Comparison of ENCODE assay signal across 8 cellular contexts in the genomic region with DNA sequence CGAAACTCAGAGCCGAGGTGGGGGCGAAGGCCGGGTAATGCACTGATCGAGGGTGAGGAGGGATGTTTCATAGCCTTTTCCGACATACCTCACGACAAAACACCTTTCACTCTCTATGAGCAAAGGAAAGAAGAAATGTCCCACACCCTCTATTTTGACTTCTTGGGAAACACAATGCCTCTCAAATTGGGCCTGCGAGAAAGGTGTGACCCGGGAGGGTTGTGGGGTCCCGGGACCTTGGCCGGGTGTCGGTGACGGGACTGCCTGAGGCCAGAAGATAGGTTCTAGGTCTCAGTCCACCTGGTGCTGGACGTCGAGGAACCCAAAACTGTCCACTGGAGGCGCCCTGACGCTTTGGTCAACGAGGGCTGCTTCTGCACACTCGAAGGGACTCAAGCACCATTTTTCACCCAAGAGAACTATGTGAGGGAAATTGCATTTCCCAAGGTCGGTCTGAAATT. TPM values are rescaled to one million over a fixed set of nuclear protein-coding genes. Genes with fewer than 3 reads are reported as not detected.
DNase-seq lines count a peak whose midpoint lies in the region; ATAC-seq, FAIRE-seq and TF ChIP-seq lines count a peak whose summit lies in the region.

No MANE protein-coding gene starts in this region.

- TF ChIP-seq CTCF in 22Rv1 (IDR thresholded peaks at IDR 0.05) (peak; percentile 78), brain microvascular endothelial cell (IDR thresholded peaks at IDR 0.05; ENCODE audit: low read depth, low read length, missing control alignments) (peak; percentile 68), right lobe of liver (IDR thresholded peaks at IDR 0.05) (peak; percentile 44 to 47 (median 46))

- intact Hi-C loops in right lobe of liver (cut with DNase I), result loop anchor here in 1 of 2 donors (10.0 kb wide), 1 partner anchor 389 kb away; no protein-coding TSS in a partner anchor

- no peak for FAIRE-seq in urothelium cell line (lab: Jason Lieb, UNC)

- in situ Hi-C loops in brain microvascular endothelial cell (cut with HindIII; ENCODE audit: low pct_ligation_motif_present, low sequenced_read_pairs), result loop anchor here (25.0 kb wide), 1 partner anchor 372 kb away; no protein-coding TSS in a partner anchor

- DNase-seq in EH (ENCODE audit: low read depth), result peak; percentile 38
- DNase-seq in NCI-H460 (ENCODE audit: extremely low read depth, low read depth), result peak; percentile 29
- no peak for DNase-seq in brain microvascular endothelial cell
- DNase-seq in right lobe of liver, result peak; percentile 60 to 63 (median 60)
- peak; percentile 21 for DNase-seq in urothelium cell line (ENCODE audit: low spot score)
- no peak for DNase-seq in NK-92 treated with Interleukin-12 subunit alpha and Interleukin-12 subunit beta, amount 100 ng/mL, for 24 hours (lab: John Stamatoyannopoulos, UW)
- no peak for DNase-seq in NCI-H2081 treated with DMSO at 0.1 percent for 48 hours (lab: John Stamatoyannopoulos, UW)

- H3K27me3 ChIP-seq in brain microvascular endothelial cell (replicated peaks) (peaks cover 52% of the 10 kb centered on the region), right lobe of liver (peaks cover 13 to 24% of the 10 kb centered on the region in 2 donors)

- H3K4me3 ChIP-seq in brain microvascular endothelial cell (ENCODE audit: low read depth, low read length), result no peak overlapping the region
- H3K4me3 ChIP-seq in right lobe of liver, result peak overlapping the region; percentile 39 to 50 (median 47)

- no peak for TF ChIP-seq POLR2A in right lobe of liver (IDR thresholded peaks at IDR 0.05)

- no peaks in the 10 kb centered on the region for H3K9me3 ChIP-seq in right lobe of liver

- ATAC-seq in right lobe of liver, result peak; percentile 48 to 74 (median 69)

- no peak overlapping the region for H3K27ac ChIP-seq in 22Rv1
- no peak overlapping the region for H3K27ac ChIP-seq in brain microvascular endothelial cell
- no peak overlapping the region for H3K27ac ChIP-seq in right lobe of liver

- no peaks in the 10 kb centered on the region for H3K36me3 ChIP-seq in brain microvascular endothelial cell (replicated peaks)
- no peaks in the 10 kb centered on the region for H3K36me3 ChIP-seq in right lobe of liver

- peaks cover 0 to 49% (median 4%) of the 10 kb centered on the region in 4 donors for H3K4me1 ChIP-seq in right lobe of liver

- 1% methylated on average over 19 of the region's 20 CpGs for WGBS in right lobe of liver (ENCODE audit: insufficient coverage, low coverage, low lambda C conversion rate, missing lambda C conversion rate)

RNA-seq across cellular contexts. Expression of a gene that starts 41.1 kb away (rescaled TPM):
- total RNA-seq in NCI-H460 (2014; rRNA removed; shearing (Covaris generic)), result 34.2 and 43.0 TPM in 2 replicates
- polyA plus RNA-seq in NCI-H460 (2014; cell fraction: nucleus; rRNA removed), result 71.7 and 75.0 TPM in 2 replicates
- total RNA-seq in right lobe of liver, result 10 to 100 TPM; 13.1 to 31.6 (median 19.7) TPM

RNA-seq across cellular contexts. Expression of a gene that starts 50.2 kb away (rescaled TPM):
- total RNA-seq in NCI-H460 (2014; rRNA removed; shearing (Covaris generic)), result not detected in 2 replicates
- not detected in 2 replicates for polyA plus RNA-seq in NCI-H460 (2014; cell fraction: nucleus; rRNA removed)
- not detected for total RNA-seq in right lobe of liver

Comparison
In these comparisons a context has a peak if more than half of its experiments do, and no peak if none do; other contexts are left out.
1. DNase-seq: peak in EH (single experiment), NCI-H460 (single experiment), right lobe of liver (3 of 3) and urothelium cell line (single experiment); none in brain microvascular endothelial cell (single experiment), NK-92 treated with Interleukin-12 subunit alpha and Interleukin-12 subunit beta, amount 100 ng/mL, for 24 hours (single experiment) and NCI-H2081 treated with DMSO at 0.1 percent for 48 hours (single experiment).
2. Peak in every context shown above with its lines, with median percentiles within 50 percentile points of each other: CTCF ChIP-seq.